1 cellular context compared by ENCODE assay signal in genomic region chr3:101676765-101677435, GRCh38.
TF ChIP-seq lines count a peak whose summit lies in the region.

ZBTB11 (minus strand) TSS chr3:101677132; CDS start chr3:101676914, 218 bp downstream.

TF ChIP-seq in HepG2, 621 proteins besides CTCF, POLR2A, EP300 and RAD21 (continued from another document and continues in another):
- TF ChIP-seq, protein P1, sequence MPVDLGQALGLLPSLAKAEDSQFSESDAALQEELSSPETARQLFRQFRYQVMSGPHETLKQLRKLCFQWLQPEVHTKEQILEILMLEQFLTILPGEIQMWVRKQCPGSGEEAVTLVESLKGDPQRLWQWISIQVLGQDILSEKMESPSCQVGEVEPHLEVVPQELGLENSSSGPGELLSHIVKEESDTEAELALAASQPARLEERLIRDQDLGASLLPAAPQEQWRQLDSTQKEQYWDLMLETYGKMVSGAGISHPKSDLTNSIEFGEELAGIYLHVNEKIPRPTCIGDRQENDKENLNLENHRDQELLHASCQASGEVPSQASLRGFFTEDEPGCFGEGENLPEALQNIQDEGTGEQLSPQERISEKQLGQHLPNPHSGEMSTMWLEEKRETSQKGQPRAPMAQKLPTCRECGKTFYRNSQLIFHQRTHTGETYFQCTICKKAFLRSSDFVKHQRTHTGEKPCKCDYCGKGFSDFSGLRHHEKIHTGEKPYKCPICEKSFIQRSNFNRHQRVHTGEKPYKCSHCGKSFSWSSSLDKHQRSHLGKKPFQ (CRISPR knock-in tag; IDR thresholded peaks at IDR 0.05; ENCODE audit: insufficient replicate concordance), result peak; percentile 34
- TF ChIP-seq SMAD1 (CRISPR knock-in tag; IDR thresholded peaks at IDR 0.05; ENCODE audit: borderline replicate concordance, low read depth) (no peak), KLF16 (CRISPR knock-in tag; IDR thresholded peaks at IDR 0.05) (peak in 1 of 2 experiments; percentile 58; a peak in 1 of 4 replicates), ZFP62 (CRISPR knock-in tag; IDR thresholded peaks at IDR 0.05) (no peak), FOXA3 (CRISPR knock-in tag; IDR thresholded peaks at IDR 0.05) (0 out of 2 replicates have a peak, but pooled peaks have one; percentile 20), KAT8 (CRISPR knock-in tag; IDR thresholded peaks at IDR 0.05) (peak; percentile 91), SRSF4 (IDR thresholded peaks at IDR 0.05; ENCODE audit: low read depth, low read length, poor library complexity, severe bottlenecking) (no peak), GFI1 (CRISPR knock-in tag; IDR thresholded peaks at IDR 0.05; ENCODE audit: borderline replicate concordance) (no peak), ZFX (CRISPR knock-in tag; IDR thresholded peaks at IDR 0.05; ENCODE audit: low read depth) (peak; percentile 16; the same call in 1 of the 2 replicates), HDAC1 (CRISPR knock-in tag; IDR thresholded peaks at IDR 0.05) (peak; percentile 36), NR2F2 (IDR thresholded peaks at IDR 0.05; ENCODE audit: borderline replicate concordance, low read depth) (peak; percentile 15; the same call in 1 of the 2 replicates), ZNF251 (CRISPR knock-in tag; IDR thresholded peaks at IDR 0.05) (no peak), SALL2 (CRISPR knock-in tag; IDR thresholded peaks at IDR 0.05) (peak; percentile 80), SMAD3 (CRISPR knock-in tag; IDR thresholded peaks at IDR 0.05) (peak; percentile 58; the same call in 1 of the 2 replicates), ZNF709 (CRISPR knock-in tag; IDR thresholded peaks at IDR 0.05) (peak; percentile 27; the same call in 1 of the 2 replicates), FOXP1 (IDR thresholded peaks at IDR 0.05) (no peak), FOXP1 (CRISPR knock-in tag; IDR thresholded peaks at IDR 0.05) (no peak), RFX1 (IDR thresholded peaks at IDR 0.05) (no peak), ZSCAN30 (CRISPR knock-in tag; IDR thresholded peaks at IDR 0.05) (no peak), AGO2 (optimal IDR thresholded peaks at IDR 0.05; ENCODE audit: low read depth, low read length) (peak; percentile 94), PCBP2 (optimal IDR thresholded peaks at IDR 0.05; ENCODE audit: low read depth, low read length, poor library complexity, severe bottlenecking) (no peak), MIXL1 (CRISPR knock-in tag; IDR thresholded peaks at IDR 0.05) (peak; percentile 67; the same call in 1 of the 2 replicates), ZFYVE20 (CRISPR knock-in tag; IDR thresholded peaks at IDR 0.05; ENCODE audit: borderline replicate concordance, low read depth) (no peak), FOXK2 (IDR thresholded peaks at IDR 0.05) (peak; percentile 29; the same call in 1 of the 2 replicates), JUNB (CRISPR knock-in tag; IDR thresholded peaks at IDR 0.05; ENCODE audit: borderline replicate concordance) (no peak), ZNF24 (IDR thresholded peaks at IDR 0.05) (no peak), ZBTB2 (CRISPR knock-in tag; IDR thresholded peaks at IDR 0.05; ENCODE audit: low read depth) (no peak), ARNTL (CRISPR knock-in tag; IDR thresholded peaks at IDR 0.05) (0 out of 2 replicates have a peak, but pooled peaks have one; percentile 29), ZNF230 (CRISPR knock-in tag; IDR thresholded peaks at IDR 0.05) (0 out of 2 replicates have a peak, but pooled peaks have one; percentile 54), ZNF260 (CRISPR knock-in tag; IDR thresholded peaks at IDR 0.05; ENCODE audit: borderline replicate concordance, low read depth) (no peak)
- TF ChIP-seq, protein P2, sequence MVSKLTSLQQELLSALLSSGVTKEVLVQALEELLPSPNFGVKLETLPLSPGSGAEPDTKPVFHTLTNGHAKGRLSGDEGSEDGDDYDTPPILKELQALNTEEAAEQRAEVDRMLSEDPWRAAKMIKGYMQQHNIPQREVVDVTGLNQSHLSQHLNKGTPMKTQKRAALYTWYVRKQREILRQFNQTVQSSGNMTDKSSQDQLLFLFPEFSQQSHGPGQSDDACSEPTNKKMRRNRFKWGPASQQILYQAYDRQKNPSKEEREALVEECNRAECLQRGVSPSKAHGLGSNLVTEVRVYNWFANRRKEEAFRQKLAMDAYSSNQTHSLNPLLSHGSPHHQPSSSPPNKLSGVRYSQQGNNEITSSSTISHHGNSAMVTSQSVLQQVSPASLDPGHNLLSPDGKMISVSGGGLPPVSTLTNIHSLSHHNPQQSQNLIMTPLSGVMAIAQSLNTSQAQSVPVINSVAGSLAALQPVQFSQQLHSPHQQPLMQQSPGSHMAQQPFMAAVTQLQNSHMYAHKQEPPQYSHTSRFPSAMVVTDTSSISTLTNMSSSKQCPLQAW (CRISPR knock-in tag; IDR thresholded peaks at IDR 0.05), result peak; percentile 4; the same call in 1 of the 2 replicates
- TF ChIP-seq, protein P3, sequence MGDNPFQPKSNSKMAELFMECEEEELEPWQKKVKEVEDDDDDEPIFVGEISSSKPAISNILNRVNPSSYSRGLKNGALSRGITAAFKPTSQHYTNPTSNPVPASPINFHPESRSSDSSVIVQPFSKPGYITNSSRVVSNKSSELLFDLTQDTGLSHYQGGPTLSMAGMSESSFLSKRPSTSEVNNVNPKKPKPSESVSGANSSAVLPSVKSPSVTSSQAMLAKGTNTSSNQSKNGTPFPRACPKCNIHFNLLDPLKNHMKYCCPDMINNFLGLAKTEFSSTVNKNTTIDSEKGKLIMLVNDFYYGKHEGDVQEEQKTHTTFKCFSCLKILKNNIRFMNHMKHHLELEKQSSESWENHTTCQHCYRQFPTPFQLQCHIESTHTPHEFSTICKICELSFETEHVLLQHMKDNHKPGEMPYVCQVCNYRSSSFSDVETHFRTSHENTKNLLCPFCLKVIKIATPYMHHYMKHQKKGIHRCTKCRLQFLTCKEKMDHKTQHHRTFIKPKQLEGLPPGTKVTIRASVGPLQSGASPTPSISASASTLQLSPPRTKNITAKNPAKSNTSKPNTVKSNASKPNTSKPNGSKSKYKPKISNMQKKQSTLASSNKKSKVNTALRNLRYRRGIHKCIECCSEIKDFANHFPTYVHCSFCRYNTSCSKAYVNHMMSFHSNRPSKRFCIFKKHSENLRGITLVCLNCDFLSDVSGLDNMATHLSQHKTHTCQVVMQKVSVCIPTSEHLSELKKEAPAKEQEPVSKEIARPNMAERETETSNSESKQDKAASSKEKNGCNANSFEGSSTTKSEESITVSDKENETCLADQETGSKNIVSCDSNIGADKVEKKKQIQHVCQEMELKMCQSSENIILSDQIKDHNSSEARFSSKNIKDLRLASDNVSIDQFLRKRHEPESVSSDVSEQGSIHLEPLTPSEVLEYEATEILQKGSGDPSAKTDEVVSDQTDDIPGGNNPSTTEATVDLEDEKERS (CRISPR knock-in tag; IDR thresholded peaks at IDR 0.05), result peak; percentile 79
- TF ChIP-seq, protein P4, sequence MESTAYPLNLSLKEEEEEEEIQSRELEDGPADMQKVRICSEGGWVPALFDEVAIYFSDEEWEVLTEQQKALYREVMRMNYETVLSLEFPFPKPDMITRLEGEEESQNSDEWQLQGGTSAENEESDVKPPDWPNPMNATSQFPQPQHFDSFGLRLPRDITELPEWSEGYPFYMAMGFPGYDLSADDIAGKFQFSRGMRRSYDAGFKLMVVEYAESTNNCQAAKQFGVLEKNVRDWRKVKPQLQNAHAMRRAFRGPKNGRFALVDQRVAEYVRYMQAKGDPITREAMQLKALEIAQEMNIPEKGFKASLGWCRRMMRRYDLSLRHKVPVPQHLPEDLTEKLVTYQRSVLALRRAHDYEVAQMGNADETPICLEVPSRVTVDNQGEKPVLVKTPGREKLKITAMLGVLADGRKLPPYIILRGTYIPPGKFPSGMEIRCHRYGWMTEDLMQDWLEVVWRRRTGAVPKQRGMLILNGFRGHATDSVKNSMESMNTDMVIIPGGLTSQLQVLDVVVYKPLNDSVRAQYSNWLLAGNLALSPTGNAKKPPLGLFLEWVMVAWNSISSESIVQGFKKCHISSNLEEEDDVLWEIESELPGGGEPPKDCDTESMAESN (CRISPR knock-in tag; conservative IDR thresholded peaks at IDR 0.05), result peak; percentile 75
- TF ChIP-seq, protein P5, sequence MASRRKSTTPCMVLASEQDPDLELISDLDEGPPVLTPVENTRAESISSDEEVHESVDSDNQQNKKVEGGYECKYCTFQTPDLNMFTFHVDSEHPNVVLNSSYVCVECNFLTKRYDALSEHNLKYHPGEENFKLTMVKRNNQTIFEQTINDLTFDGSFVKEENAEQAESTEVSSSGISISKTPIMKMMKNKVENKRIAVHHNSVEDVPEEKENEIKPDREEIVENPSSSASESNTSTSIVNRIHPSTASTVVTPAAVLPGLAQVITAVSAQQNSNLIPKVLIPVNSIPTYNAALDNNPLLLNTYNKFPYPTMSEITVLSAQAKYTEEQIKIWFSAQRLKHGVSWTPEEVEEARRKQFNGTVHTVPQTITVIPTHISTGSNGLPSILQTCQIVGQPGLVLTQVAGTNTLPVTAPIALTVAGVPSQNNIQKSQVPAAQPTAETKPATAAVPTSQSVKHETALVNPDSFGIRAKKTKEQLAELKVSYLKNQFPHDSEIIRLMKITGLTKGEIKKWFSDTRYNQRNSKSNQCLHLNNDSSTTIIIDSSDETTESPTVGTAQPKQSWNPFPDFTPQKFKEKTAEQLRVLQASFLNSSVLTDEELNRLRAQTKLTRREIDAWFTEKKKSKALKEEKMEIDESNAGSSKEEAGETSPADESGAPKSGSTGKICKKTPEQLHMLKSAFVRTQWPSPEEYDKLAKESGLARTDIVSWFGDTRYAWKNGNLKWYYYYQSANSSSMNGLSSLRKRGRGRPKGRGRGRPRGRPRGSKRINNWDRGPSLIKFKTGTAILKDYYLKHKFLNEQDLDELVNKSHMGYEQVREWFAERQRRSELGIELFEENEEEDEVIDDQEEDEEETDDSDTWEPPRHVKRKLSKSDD (CRISPR knock-in tag; IDR thresholded peaks at IDR 0.05; ENCODE audit: low read depth), result peak; percentile 98
- TF ChIP-seq, protein P6, sequence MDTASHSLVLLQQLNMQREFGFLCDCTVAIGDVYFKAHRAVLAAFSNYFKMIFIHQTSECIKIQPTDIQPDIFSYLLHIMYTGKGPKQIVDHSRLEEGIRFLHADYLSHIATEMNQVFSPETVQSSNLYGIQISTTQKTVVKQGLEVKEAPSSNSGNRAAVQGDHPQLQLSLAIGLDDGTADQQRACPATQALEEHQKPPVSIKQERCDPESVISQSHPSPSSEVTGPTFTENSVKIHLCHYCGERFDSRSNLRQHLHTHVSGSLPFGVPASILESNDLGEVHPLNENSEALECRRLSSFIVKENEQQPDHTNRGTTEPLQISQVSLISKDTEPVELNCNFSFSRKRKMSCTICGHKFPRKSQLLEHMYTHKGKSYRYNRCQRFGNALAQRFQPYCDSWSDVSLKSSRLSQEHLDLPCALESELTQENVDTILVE (CRISPR knock-in tag; IDR thresholded peaks at IDR 0.05), result no peak; the same call in 1 of the 2 replicates
- TF ChIP-seq, protein P7, sequence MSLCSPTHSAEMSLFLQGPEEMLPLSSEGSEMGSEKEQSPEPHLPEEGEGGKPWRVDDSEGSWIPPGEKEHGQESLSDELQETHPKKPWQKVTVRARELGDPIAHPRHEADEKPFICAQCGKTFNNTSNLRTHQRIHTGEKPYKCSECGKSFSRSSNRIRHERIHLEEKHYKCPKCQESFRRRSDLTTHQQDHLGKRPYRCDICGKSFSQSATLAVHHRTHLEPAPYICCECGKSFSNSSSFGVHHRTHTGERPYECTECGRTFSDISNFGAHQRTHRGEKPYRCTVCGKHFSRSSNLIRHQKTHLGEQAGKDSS (CRISPR knock-in tag; IDR thresholded peaks at IDR 0.05; ENCODE audit: borderline replicate concordance, low read depth), result peak; percentile 65; the same call in 1 of the 2 replicates
- TF ChIP-seq, protein P8, sequence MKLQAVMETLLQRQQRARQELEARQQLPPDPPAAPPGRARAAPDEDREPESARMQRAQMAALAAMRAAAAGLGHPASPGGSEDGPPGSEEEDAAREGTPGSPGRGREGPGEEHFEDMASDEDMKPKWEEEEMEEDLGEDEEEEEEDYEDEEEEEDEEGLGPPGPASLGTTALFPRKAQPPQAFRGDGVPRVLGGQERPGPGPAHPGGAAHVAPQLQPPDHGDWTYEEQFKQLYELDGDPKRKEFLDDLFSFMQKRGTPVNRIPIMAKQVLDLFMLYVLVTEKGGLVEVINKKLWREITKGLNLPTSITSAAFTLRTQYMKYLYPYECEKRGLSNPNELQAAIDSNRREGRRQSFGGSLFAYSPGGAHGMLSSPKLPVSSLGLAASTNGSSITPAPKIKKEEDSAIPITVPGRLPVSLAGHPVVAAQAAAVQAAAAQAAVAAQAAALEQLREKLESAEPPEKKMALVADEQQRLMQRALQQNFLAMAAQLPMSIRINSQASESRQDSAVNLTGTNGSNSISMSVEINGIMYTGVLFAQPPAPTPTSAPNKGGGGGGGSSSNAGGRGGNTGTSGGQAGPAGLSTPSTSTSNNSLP (IDR thresholded peaks at IDR 0.05; ENCODE audit: low read depth, low read length), result no peak
- TF ChIP-seq, protein P9, sequence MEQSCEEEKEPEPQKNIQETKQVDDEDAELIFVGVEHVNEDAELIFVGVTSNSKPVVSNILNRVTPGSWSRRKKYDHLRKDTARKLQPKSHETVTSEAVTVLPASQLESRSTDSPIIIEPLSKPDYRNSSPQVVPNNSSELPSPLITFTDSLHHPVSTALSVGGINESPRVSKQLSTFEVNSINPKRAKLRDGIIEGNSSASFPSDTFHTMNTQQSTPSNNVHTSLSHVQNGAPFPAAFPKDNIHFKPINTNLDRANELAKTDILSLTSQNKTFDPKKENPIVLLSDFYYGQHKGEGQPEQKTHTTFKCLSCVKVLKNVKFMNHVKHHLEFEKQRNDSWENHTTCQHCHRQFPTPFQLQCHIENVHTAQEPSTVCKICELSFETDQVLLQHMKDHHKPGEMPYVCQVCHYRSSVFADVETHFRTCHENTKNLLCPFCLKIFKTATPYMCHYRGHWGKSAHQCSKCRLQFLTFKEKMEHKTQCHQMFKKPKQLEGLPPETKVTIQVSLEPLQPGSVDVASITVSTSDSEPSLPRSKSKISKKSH (CRISPR knock-in tag; IDR thresholded peaks at IDR 0.05; ENCODE audit: borderline replicate concordance), result peak; percentile 84
- TF ChIP-seq, protein P10, sequence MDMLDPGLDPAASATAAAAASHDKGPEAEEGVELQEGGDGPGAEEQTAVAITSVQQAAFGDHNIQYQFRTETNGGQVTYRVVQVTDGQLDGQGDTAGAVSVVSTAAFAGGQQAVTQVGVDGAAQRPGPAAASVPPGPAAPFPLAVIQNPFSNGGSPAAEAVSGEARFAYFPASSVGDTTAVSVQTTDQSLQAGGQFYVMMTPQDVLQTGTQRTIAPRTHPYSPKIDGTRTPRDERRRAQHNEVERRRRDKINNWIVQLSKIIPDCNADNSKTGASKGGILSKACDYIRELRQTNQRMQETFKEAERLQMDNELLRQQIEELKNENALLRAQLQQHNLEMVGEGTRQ (IDR thresholded peaks at IDR 0.05; ENCODE audit: low read depth, low read length), result no peak
- TF ChIP-seq, protein P10 (CRISPR knock-in tag; IDR thresholded peaks at IDR 0.05; ENCODE audit: borderline replicate concordance), result no peak
